ENCODE assay signal across 6 cellular contexts in the genomic region with DNA sequence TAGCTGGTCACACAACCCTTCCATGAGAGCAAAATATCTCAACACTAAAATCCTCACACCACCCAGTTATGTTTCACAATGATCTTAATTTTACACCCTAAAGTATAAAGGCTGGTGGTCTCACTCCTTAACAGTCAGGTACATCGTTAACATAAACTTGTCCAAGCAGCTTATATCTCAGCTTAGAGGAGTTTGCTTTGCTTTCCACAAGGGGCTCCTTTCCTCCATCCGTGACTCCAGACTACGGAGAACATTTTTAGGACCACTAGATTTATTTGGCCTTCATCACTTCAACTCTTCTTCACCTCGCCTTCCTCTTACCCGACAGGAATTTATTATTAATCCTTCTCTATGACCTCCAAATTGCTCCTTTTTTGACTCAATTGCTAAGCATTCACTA.
"Had no signal": no experiment of that assay in that cellular context is flagged by ENCODE, and none has a peak within 500 bp of the region (broad histone marks: within the 10 kb centered on the region; RNA-seq: fewer than 3 reads in every experiment).

No MANE protein-coding gene starts in this region.

- H3K27ac ChIP-seq: KMS-11 had no signal

- H3K27ac Mint-ChIP-seq: IgD-negative memory B cell had no signal

- H3K4me1 Mint-ChIP-seq: IgD-negative memory B cell had no signal

- H3K4me2 ChIP-seq: KMS-11 had no signal

- H3K9ac ChIP-seq: KMS-11 had no signal

- DNase-seq: GOT3, H7, HCEC 1CT, KBM-7 had no signal

- H3K27me3 Mint-ChIP-seq: IgD-negative memory B cell had no signal

- H3K4me3 Mint-ChIP-seq: IgD-negative memory B cell had no signal

- H3K36me3 Mint-ChIP-seq: IgD-negative memory B cell had no signal
